In genomic region chr5:14025566-14026276, GRCh38 we compare ENCODE assay signal across 1 cellular context.
TF ChIP-seq lines count a peak whose summit lies in the region.

No MANE protein-coding gene starts in this region.

TF ChIP-seq in HCT116, 20 proteins besides CTCF, POLR2A, EP300 and RAD21 (continued from another document):
- TF ChIP-seq REST (IDR thresholded peaks at IDR 0.05; ENCODE audit: low read depth) (no peak), ATF3 (IDR thresholded peaks at IDR 0.05) (no peak), SIN3A (IDR thresholded peaks at IDR 0.05; ENCODE audit: low read depth) (no peak)
